In genomic region chr6:111753573-111753972, GRCh38 we compare ENCODE assay signal across 12 cellular contexts.
DNase-seq lines count a peak whose midpoint lies in the region; ATAC-seq, FAIRE-seq and TF ChIP-seq lines count a peak whose summit lies in the region.
"Had no signal": no experiment of that assay in that cellular context is flagged by ENCODE, and none has a peak within 500 bp of the region (broad histone marks: within the 10 kb centered on the region; RNA-seq: fewer than 3 reads in every experiment).

No MANE protein-coding gene starts in this region.

- no peak overlapping the region for H3K4me3 ChIP-seq in endothelial cell of umbilical vein (replicated peaks in 1 of 3; ENCODE audit: insufficient read depth in 1 of 3, low read depth in 1 of 3, low read length in 3 of 3)
- H3K4me3 ChIP-seq in GM23338, result no peak overlapping the region
- H3K4me3 ChIP-seq: MG63, SJSA1 had no signal

- no peak for TF ChIP-seq POLR2A in endothelial cell of umbilical vein (IDR thresholded peaks at IDR 0.05; ENCODE audit: low read depth, low read length)

- H3K9me2 ChIP-seq in GM23338 (ENCODE audit: insufficient read depth), result no peaks in the 10 kb centered on the region

- peak overlapping the region; percentile 52 for H3K4me3 Mint-ChIP-seq in activated CD8-positive, alpha-beta memory T cell treated with anti-CD3 and anti-CD28 coated beads, Interleukin-2, amount 10 ng/mL, durations not matched to agents 7 days and 5 days
- H3K4me3 Mint-ChIP-seq in T-cell (peak overlapping the region; percentile 41 to 98 (median 81)), GM23338 (no peak overlapping the region)
- no peak overlapping the region for H3K4me3 Mint-ChIP-seq in stimulated activated memory B cell treated with anti-CD40 and anti-IgM and Interleukin-4, amounts not matched to agents 10 μg/mL and 1 μg/mL and 100 μg/mL, for 72 hours

- peak overlapping the region; percentile 91 for H3K27ac Mint-ChIP-seq in activated CD8-positive, alpha-beta memory T cell treated with anti-CD3 and anti-CD28 coated beads, Interleukin-2, amount 10 ng/mL, durations not matched to agents 7 days and 5 days
- H3K27ac Mint-ChIP-seq in T-cell (peak overlapping the region; percentile 97 to 99), GM23338 (no peak overlapping the region)
- H3K27ac Mint-ChIP-seq in stimulated activated memory B cell treated with anti-CD40 and anti-IgM and Interleukin-4, amounts not matched to agents 10 μg/mL and 1 μg/mL and 100 μg/mL, for 72 hours, result peak overlapping the region; percentile 44

- H3K4me1 ChIP-seq in endothelial cell of umbilical vein (ENCODE audit: control insufficient read depth, extremely low read depth, insufficient read depth, low read length) (peaks cover 87% of the 10 kb centered on the region), GM23338 (ENCODE audit: insufficient read depth) (peaks cover 16% of the 10 kb centered on the region)

- CTCF ChIA-PET in activated CD8-positive, alpha-beta memory T cell treated with anti-CD3 and anti-CD28 coated beads, Interleukin-2, amount 10 ng/mL, durations not matched to agents 7 days and 5 days (lab: Charles Lee), result interaction anchor here (0.6 to 3.0 kb wide), 8 partner anchors 10 to 238 kb away, joined by 3 to 27 read pairs (median 3); no protein-coding TSS in a partner anchor
- CTCF ChIA-PET in T-cell (lab: Charles Lee) (interaction anchor here in 1 of 2 donors (0.9 to 2.0 kb wide), 9 partner anchors 9 to 290 kb away, joined by 3 to 19 read pairs (median 3); no protein-coding TSS in a partner anchor), endothelial cell of umbilical vein (lab: Charles Lee) (interaction anchor here (1.0 to 3.3 kb wide), 4 partner anchors 17 to 290 kb away, joined by 3 to 9 read pairs (median 4); no protein-coding TSS in a partner anchor)

- no peak for FAIRE-seq in endothelial cell of umbilical vein (lab: Jason Lieb, UNC)
- FAIRE-seq: TTC549 had no signal

- no peaks in the 10 kb centered on the region for H3K9me3 ChIP-seq in endothelial cell of umbilical vein (replicated peaks; ENCODE audit: control insufficient read depth, insufficient read depth, low read length)
- H3K9me3 ChIP-seq: MG63, SJSA1 had no signal

- H3K27me3 Mint-ChIP-seq in activated CD8-positive, alpha-beta memory T cell treated with anti-CD3 and anti-CD28 coated beads, Interleukin-2, amount 10 ng/mL, durations not matched to agents 7 days and 5 days, result no peaks in the 10 kb centered on the region
- H3K27me3 Mint-ChIP-seq in T-cell (no peaks in the 10 kb centered on the region), GM23338 (ENCODE audit: insufficient read depth, low read depth, poor library complexity) (peaks cover 7% of the 10 kb centered on the region)
- H3K27me3 Mint-ChIP-seq in stimulated activated memory B cell treated with anti-CD40 and anti-IgM and Interleukin-4, amounts not matched to agents 10 μg/mL and 1 μg/mL and 100 μg/mL, for 72 hours, result no peaks in the 10 kb centered on the region

- ATAC-seq in activated CD8-positive, alpha-beta memory T cell treated with anti-CD3 and anti-CD28 coated beads, Interleukin-2, amount 10 ng/mL, durations not matched to agents 7 days and 5 days, result peak; percentile 14
- ATAC-seq in T-cell (replicated peaks in 1 of 4), result no peak
- ATAC-seq in stimulated activated memory B cell treated with anti-CD40 and anti-IgM and Interleukin-4, amounts not matched to agents 10 μg/mL and 1 μg/mL and 100 μg/mL, for 72 hours, result no peak
- no peak for ATAC-seq in HG02884 (IDR thresholded peaks at IDR 0.05; ENCODE audit: unreplicated experiment)
- ATAC-seq in GM23338, result no peak

- no peaks in the 10 kb centered on the region for H3K9me3 Mint-ChIP-seq in activated CD8-positive, alpha-beta memory T cell treated with anti-CD3 and anti-CD28 coated beads, Interleukin-2, amount 10 ng/mL, durations not matched to agents 7 days and 5 days (ENCODE audit: low read depth)
- H3K9me3 Mint-ChIP-seq in T-cell (peaks cover 0 to 4% (median 0%) of the 10 kb centered on the region in 3 donors), GM23338 (no peaks in the 10 kb centered on the region)
- H3K9me3 Mint-ChIP-seq in stimulated activated memory B cell treated with anti-CD40 and anti-IgM and Interleukin-4, amounts not matched to agents 10 μg/mL and 1 μg/mL and 100 μg/mL, for 72 hours, result no peaks in the 10 kb centered on the region

- H3F3A ChIP-seq in GM23338 (replicated peaks; ENCODE audit: low read depth), result no peaks in the 10 kb centered on the region

- no peaks in the 10 kb centered on the region for H3K36me3 ChIP-seq in endothelial cell of umbilical vein (ENCODE audit: control insufficient read depth in 2 of 2, extremely low read depth in 1 of 2, insufficient read depth in 2 of 2, low read length in 2 of 2)
- H3K36me3 ChIP-seq in GM23338 (ENCODE audit: insufficient read depth), result no peaks in the 10 kb centered on the region
- H3K36me3 ChIP-seq: MG63 had no signal

- no peak for TF ChIP-seq CTCF in endothelial cell of umbilical vein (IDR thresholded peaks at IDR 0.05; ENCODE audit: extremely low read depth in 1 of 2, insufficient read depth in 1 of 2, low read depth in 1 of 2, low read length in 2 of 2)
- no peak for TF ChIP-seq CTCF in GM23338 (conservative IDR thresholded peaks at IDR 0.05; ENCODE audit: low read depth in 2 of 2)

- intact Hi-C loops in endothelial cell of umbilical vein (cut with micrococcal nuclease), result no loop called here

- peaks cover 88% of the 10 kb centered on the region for H3K4me1 Mint-ChIP-seq in activated CD8-positive, alpha-beta memory T cell treated with anti-CD3 and anti-CD28 coated beads, Interleukin-2, amount 10 ng/mL, durations not matched to agents 7 days and 5 days
- peaks cover 91 to 93% (median 92%) of the 10 kb centered on the region in 3 donors for H3K4me1 Mint-ChIP-seq in T-cell
- H3K4me1 Mint-ChIP-seq in stimulated activated memory B cell treated with anti-CD40 and anti-IgM and Interleukin-4, amounts not matched to agents 10 μg/mL and 1 μg/mL and 100 μg/mL, for 72 hours, result peaks cover 54% of the 10 kb centered on the region
- peaks cover 59% of the 10 kb centered on the region for H3K4me1 Mint-ChIP-seq in GM23338

- POLR2A ChIA-PET in T-cell (lab: Charles Lee), result interaction anchor here (0.5 to 3.3 kb wide), 9 partner anchors 10 to 243 kb away, joined by 3 to 24 read pairs (median 5); no protein-coding TSS in a partner anchor
- POLR2A ChIA-PET in endothelial cell of umbilical vein (lab: Charles Lee), result no interaction called here

- H2AFZ ChIP-seq in endothelial cell of umbilical vein (ENCODE audit: low read depth, low read length) (no peak overlapping the region), GM23338 (no peak overlapping the region)

- H4K20me1 ChIP-seq in endothelial cell of umbilical vein (replicated peaks; ENCODE audit: control insufficient read depth, extremely low read depth, insufficient read depth, low read length) (no peaks in the 10 kb centered on the region), GM23338 (replicated peaks; ENCODE audit: insufficient read depth) (no peaks in the 10 kb centered on the region)

- H3K36me3 Mint-ChIP-seq in activated CD8-positive, alpha-beta memory T cell treated with anti-CD3 and anti-CD28 coated beads, Interleukin-2, amount 10 ng/mL, durations not matched to agents 7 days and 5 days, result peaks cover 52% of the 10 kb centered on the region
- H3K36me3 Mint-ChIP-seq in T-cell (peaks cover 67% of the 10 kb centered on the region), GM23338 (ENCODE audit: low read depth) (peaks cover 3% of the 10 kb centered on the region; the same call in 1 of the 3 replicates)
- H3K36me3 Mint-ChIP-seq in stimulated activated memory B cell treated with anti-CD40 and anti-IgM and Interleukin-4, amounts not matched to agents 10 μg/mL and 1 μg/mL and 100 μg/mL, for 72 hours, result peaks cover 53% of the 10 kb centered on the region

- no peaks in the 10 kb centered on the region for H3K27me3 ChIP-seq in endothelial cell of umbilical vein (ENCODE audit: control insufficient read depth in 2 of 2, insufficient read depth in 2 of 2, low read length in 2 of 2)
- no peaks in the 10 kb centered on the region for H3K27me3 ChIP-seq in GM23338 (ENCODE audit: insufficient read depth)
- H3K27me3 ChIP-seq: MG63, SJSA1 had no signal

- DNase-seq in activated CD8-positive, alpha-beta memory T cell treated with anti-CD3 and anti-CD28 coated beads, Interleukin-2, amount 10 ng/mL, durations not matched to agents 7 days and 5 days, result no peak
- DNase-seq in activated CD8-positive, alpha-beta memory T cell treated with anti-CD3 and anti-CD28 coated beads for 24 hours, result no peak
- DNase-seq in T-cell (no peak), endothelial cell of umbilical vein (ENCODE audit: low read depth, low spot score) (no peak), DMS153 (lab: John Stamatoyannopoulos, UW) (no peak), GM23338 (ENCODE audit: low spot score) (no peak)
- DNase-seq: activated CD8-positive, alpha-beta memory T cell treated with anti-CD3 and anti-CD28 coated beads, Interleukin-2, amount 50 U/mL, for 4 hours; MG63 had no signal

- H3K79me2 ChIP-seq in endothelial cell of umbilical vein (ENCODE audit: control insufficient read depth, insufficient read depth, low read length) (peaks cover 6% of the 10 kb centered on the region), GM23338 (replicated peaks; ENCODE audit: insufficient read depth) (peaks cover 25% of the 10 kb centered on the region)

- dilution Hi-C loops in endothelial cell of umbilical vein (cut with MboI; ENCODE audit: extremely low pct_ligation_motif_present, low sequenced_read_pairs), result no loop called here

- H3K9me1 ChIP-seq in endothelial cell of umbilical vein (replicated peaks; ENCODE audit: control insufficient read depth, extremely low read depth, insufficient read depth, low read length), result no peaks in the 10 kb centered on the region

- H3K27ac ChIP-seq in endothelial cell of umbilical vein (ENCODE audit: insufficient read depth, low read depth, low read length) (peak overlapping the region; percentile 87), GM23338 (ENCODE audit: low read depth) (no peak overlapping the region)
- H3K27ac ChIP-seq: SJSA1 had no signal

- H3K4me2 ChIP-seq in endothelial cell of umbilical vein (ENCODE audit: insufficient read depth, low read length), result no peak overlapping the region
- no peak overlapping the region for H3K4me2 ChIP-seq in GM23338

- no TSS peak for BruUV-seq in endothelial cell of umbilical vein (replicated peaks; lab: Mats Ljungman, UMichigan)

- peak overlapping the region; percentile 64 for H3K9ac ChIP-seq in endothelial cell of umbilical vein (replicated peaks; ENCODE audit: extremely low read depth, insufficient read depth, low read length)

TF ChIP-seq in endothelial cell of umbilical vein, 7 proteins besides CTCF, POLR2A, EP300 and RAD21 (continues in another document):
- TF ChIP-seq FOS (IDR thresholded peaks at IDR 0.05; ENCODE audit: borderline replicate concordance, insufficient read depth, low read length) (no peak), GATA2 (IDR thresholded peaks at IDR 0.05; ENCODE audit: insufficient read depth, insufficient read length, low read depth, low read length) (no peak), EZH2 (IDR thresholded peaks at IDR 0.05; ENCODE audit: borderline replicate concordance, low read depth, low read length, severe bottlenecking) (no peak)

TF ChIP-seq in GM23338, 12 proteins besides CTCF, POLR2A, EP300 and RAD21 (continues in another document):
- no peak for TF ChIP-seq JUNB (IDR thresholded peaks at IDR 0.05; ENCODE audit: unreplicated experiment)
- no peak for TF ChIP-seq ZNF114 (CRISPR knock-in tag; IDR thresholded peaks at IDR 0.05)
- no peak for TF ChIP-seq EZH2phosphoT487 (IDR thresholded peaks at IDR 0.05; ENCODE audit: unreplicated experiment)
- no peak for TF ChIP-seq ZNF331 (CRISPR knock-in tag; IDR thresholded peaks at IDR 0.05; ENCODE audit: low read depth)

Comparison
In these comparisons a context has a peak if more than half of its experiments do, and no peak if none do; other contexts are left out.
1. H3K4me3 Mint-ChIP-seq: peak in activated CD8-positive, alpha-beta memory T cell treated with anti-CD3 and anti-CD28 coated beads, Interleukin-2, amount 10 ng/mL, durations not matched to agents 7 days and 5 days (single experiment) and T-cell (3 of 3); none in stimulated activated memory B cell treated with anti-CD40 and anti-IgM and Interleukin-4, amounts not matched to agents 10 μg/mL and 1 μg/mL and 100 μg/mL, for 72 hours (single experiment) and GM23338 (single experiment).